Comparison of ENCODE assay signal across 13 cellular contexts in the genomic region with DNA sequence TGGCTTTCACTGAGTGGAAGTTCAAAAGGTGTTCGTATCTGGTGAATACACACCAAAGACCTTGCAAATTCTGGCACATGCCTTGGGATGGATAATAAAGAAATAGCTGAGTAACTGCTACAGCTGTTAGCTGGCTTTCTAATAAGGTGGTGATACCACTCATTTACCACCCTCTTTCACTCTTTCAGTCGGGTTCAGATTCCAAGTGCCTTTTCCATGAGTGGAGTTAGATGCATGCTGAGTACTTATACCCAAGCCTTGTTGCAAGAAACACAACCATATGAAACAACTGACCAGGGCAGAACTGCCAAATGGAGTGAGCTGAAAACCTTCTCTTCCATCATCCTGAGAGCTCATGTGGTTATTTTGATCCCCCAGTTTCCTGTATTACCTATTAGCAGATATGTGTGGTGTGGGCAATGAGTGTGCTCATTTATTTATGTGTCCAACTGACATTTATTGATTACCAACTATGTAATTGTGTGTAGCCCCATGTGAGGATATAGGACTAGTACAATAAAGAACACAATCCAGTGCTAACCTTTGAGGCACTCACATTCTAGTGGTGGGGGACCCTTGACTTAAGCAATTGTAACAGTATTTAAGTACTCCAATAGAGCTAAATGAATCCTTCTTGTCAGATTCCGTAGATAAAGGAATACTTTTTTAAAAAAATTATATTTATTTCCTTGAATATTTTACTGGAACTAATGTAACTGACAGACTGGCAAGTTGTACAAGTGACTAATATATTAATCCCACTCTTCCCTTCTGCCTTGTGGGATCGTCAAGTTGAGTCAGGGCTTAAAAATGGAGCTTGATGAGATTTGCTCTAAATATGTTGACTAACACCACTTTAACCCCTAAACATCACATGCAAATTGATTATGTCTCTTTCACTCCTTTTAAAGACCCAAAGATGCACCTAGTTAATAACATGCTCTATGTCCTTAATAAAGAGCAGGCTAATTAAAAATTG.
A peak's percentile ranks its signal among the peaks of the same experiment; 100 is the strongest.
DNase-seq lines count a peak whose midpoint lies in the region; ATAC-seq, FAIRE-seq and TF ChIP-seq lines count a peak whose summit lies in the region.
"Had no signal": no experiment of that assay in that cellular context is flagged by ENCODE, and none has a peak within 500 bp of the region (broad histone marks: within the 10 kb centered on the region; RNA-seq: fewer than 3 reads in every experiment).

No MANE protein-coding gene starts in this region.

- FAIRE-seq in astrocyte (lab: Jason Lieb, UNC) = no peak
- FAIRE-seq: HTR-8/SVneo had no signal

- no peak for ATAC-seq in HG03108 (IDR thresholded peaks at IDR 0.05; ENCODE audit: unreplicated experiment)

- H3K36me3 ChIP-seq in ACC112 (ENCODE audit: insufficient read depth, low read length) (no peaks in the 10 kb centered on the region), astrocyte (ENCODE audit: insufficient read depth, low read length) (no peaks in the 10 kb centered on the region)
- no peaks in the 10 kb centered on the region for H3K36me3 ChIP-seq in effector memory CD4-positive, alpha-beta T cell (ENCODE audit: control insufficient read depth, insufficient read depth, low read length)

- DNase-seq in HFFc6 (peak; percentile 86), astrocyte (ENCODE audit: low read depth) (peak; percentile 90), kidney tubule cell (ENCODE audit: low spot score) (peak; percentile 78), DMS79 (lab: John Stamatoyannopoulos, UW) (no peak), HUDEP-2 (lab: John Stamatoyannopoulos, UW; ENCODE audit: unreplicated experiment in 76 of 76) (no peak)
- no peak for DNase-seq in effector memory CD4-positive, alpha-beta T cell
- DNase-seq: activated CD4-positive, alpha-beta T cell treated with anti-CD3 and anti-CD28 coated beads, Interleukin-2, amount 10 ng/mL, durations not matched to agents 7 days and 5 days; activated naive CD4-positive, alpha-beta T cell treated with anti-CD3 and anti-CD28 coated beads, Interleukin-2, amount 10 ng/mL, durations not matched to agents 7 days and 5 days; C1 segment of cervical spinal cord; NCI-H1436 treated with DMSO at 0.1 percent for 48 hours had no signal

- H3K9me3 Mint-ChIP-seq in HFFc6 (peaks cover 17% of the 10 kb centered on the region), astrocyte (ENCODE audit: unreplicated experiment) (peaks cover 3% of the 10 kb centered on the region)

- H2AFZ ChIP-seq in ACC112 (ENCODE audit: low read length, unreplicated experiment) (no peak overlapping the region), astrocyte (ENCODE audit: low read depth, low read length) (no peak overlapping the region)

- peak overlapping the region; percentile 83 for H3K27ac Mint-ChIP-seq in HFFc6
- H3K27ac Mint-ChIP-seq in astrocyte (ENCODE audit: unreplicated experiment) = peak overlapping the region; percentile 67
- H3K27ac Mint-ChIP-seq: activated CD4-positive, alpha-beta T cell treated with anti-CD3 and anti-CD28 coated beads, Interleukin-2, amount 10 ng/mL, durations not matched to agents 7 days and 5 days had no signal

- peak overlapping the region; percentile 53 for H3K4me2 ChIP-seq in astrocyte (ENCODE audit: low read length)

- no peaks in the 10 kb centered on the region for H4K20me1 ChIP-seq in astrocyte (ENCODE audit: insufficient read depth, low read length)

- TF ChIP-seq CTCF in HFFc6 (IDR thresholded peaks at IDR 0.05) (no peak), astrocyte (IDR thresholded peaks at IDR 0.05; ENCODE audit: insufficient read depth, low read depth, low read length) (no peak)

- H3K27ac ChIP-seq in ACC112 (ENCODE audit: low read depth, low read length) (peak overlapping the region; percentile 76), astrocyte (ENCODE audit: low read depth, low read length) (peak overlapping the region; percentile 71)
- H3K27ac ChIP-seq in effector memory CD4-positive, alpha-beta T cell (ENCODE audit: insufficient read depth, low read length, poor library complexity, severe bottlenecking) = no peak overlapping the region

- peaks cover 45% of the 10 kb centered on the region for H3K4me1 ChIP-seq in ACC112 (ENCODE audit: control insufficient read depth, insufficient read depth, low read length, unreplicated experiment)
- H3K4me1 ChIP-seq in astrocyte (ENCODE audit: insufficient read depth, low read length) = peaks cover 28% of the 10 kb centered on the region
- no peaks in the 10 kb centered on the region for H3K4me1 ChIP-seq in effector memory CD4-positive, alpha-beta T cell (ENCODE audit: control insufficient read depth, insufficient read depth, low read length, poor library complexity, severe bottlenecking)

- H3K4me3 Mint-ChIP-seq in HFFc6 (peak overlapping the region; percentile 63), astrocyte (ENCODE audit: unreplicated experiment) (no peak overlapping the region)
- H3K4me3 Mint-ChIP-seq: activated CD4-positive, alpha-beta T cell treated with anti-CD3 and anti-CD28 coated beads, Interleukin-2, amount 10 ng/mL, durations not matched to agents 7 days and 5 days; activated naive CD4-positive, alpha-beta T cell treated with anti-CD3 and anti-CD28 coated beads, Interleukin-2, amount 10 ng/mL, durations not matched to agents 7 days and 5 days had no signal

- H3K27me3 Mint-ChIP-seq in HFFc6 (ENCODE audit: insufficient read depth) (peaks cover 10% of the 10 kb centered on the region), astrocyte (ENCODE audit: low read depth, unreplicated experiment) (no peaks in the 10 kb centered on the region)
- H3K27me3 Mint-ChIP-seq: activated CD4-positive, alpha-beta T cell treated with anti-CD3 and anti-CD28 coated beads, Interleukin-2, amount 10 ng/mL, durations not matched to agents 7 days and 5 days; activated naive CD4-positive, alpha-beta T cell treated with anti-CD3 and anti-CD28 coated beads, Interleukin-2, amount 10 ng/mL, durations not matched to agents 7 days and 5 days had no signal

- H3K4me1 Mint-ChIP-seq in HFFc6 (ENCODE audit: low read depth) (peaks cover 100% of the 10 kb centered on the region), astrocyte (ENCODE audit: low read depth, unreplicated experiment) (peaks cover 21% of the 10 kb centered on the region)

- H3K27me3 ChIP-seq in ACC112 (ENCODE audit: insufficient read depth, low read length) = no peaks in the 10 kb centered on the region
- no peaks in the 10 kb centered on the region for H3K27me3 ChIP-seq in astrocyte (ENCODE audit: insufficient read depth, low read length)
- H3K27me3 ChIP-seq in effector memory CD4-positive, alpha-beta T cell (replicated peaks; ENCODE audit: control insufficient read depth, insufficient read depth, low read length, poor library complexity, severe bottlenecking) = no peaks in the 10 kb centered on the region

- peak overlapping the region; percentile 13 for H3K9ac ChIP-seq in astrocyte (ENCODE audit: low read length)

- peaks cover 68% of the 10 kb centered on the region for H3K36me3 Mint-ChIP-seq in HFFc6 (ENCODE audit: low read depth)
- peaks cover 4% of the 10 kb centered on the region for H3K36me3 Mint-ChIP-seq in astrocyte (ENCODE audit: low read depth, unreplicated experiment)

- H3K79me2 ChIP-seq in ACC112 (ENCODE audit: control insufficient read depth, insufficient read depth, low read length, unreplicated experiment) (no peaks in the 10 kb centered on the region), astrocyte (ENCODE audit: insufficient read depth, low read length) (peaks cover 21% of the 10 kb centered on the region)

- H3K4me3 ChIP-seq in ACC112 (ENCODE audit: low read depth, low read length) = peak overlapping the region; percentile 8; the same call in 1 of the 2 replicates
- no peak overlapping the region for H3K4me3 ChIP-seq in astrocyte (ENCODE audit: insufficient read depth, low read depth, low read length)
- no peak overlapping the region for H3K4me3 ChIP-seq in effector memory CD4-positive, alpha-beta T cell (ENCODE audit: insufficient read depth, low read depth, low read length, poor library complexity, severe bottlenecking)

- H3K9me3 ChIP-seq in astrocyte (ENCODE audit: insufficient read depth, low read depth, low read length) = no peaks in the 10 kb centered on the region
- no peaks in the 10 kb centered on the region for H3K9me3 ChIP-seq in effector memory CD4-positive, alpha-beta T cell (ENCODE audit: control insufficient read depth, low read length)

Comparison
In these comparisons a context has a peak if more than half of its experiments do, and no peak if none do; other contexts are left out.
1. DNase-seq: peak in HFFc6 (single experiment), astrocyte (single experiment) and kidney tubule cell (single experiment); none in DMS79 (single experiment), HUDEP-2 (0 of 76) and effector memory CD4-positive, alpha-beta T cell (0 of 3).